ENCODE assay signal across 24 cellular contexts in the genomic region with DNA sequence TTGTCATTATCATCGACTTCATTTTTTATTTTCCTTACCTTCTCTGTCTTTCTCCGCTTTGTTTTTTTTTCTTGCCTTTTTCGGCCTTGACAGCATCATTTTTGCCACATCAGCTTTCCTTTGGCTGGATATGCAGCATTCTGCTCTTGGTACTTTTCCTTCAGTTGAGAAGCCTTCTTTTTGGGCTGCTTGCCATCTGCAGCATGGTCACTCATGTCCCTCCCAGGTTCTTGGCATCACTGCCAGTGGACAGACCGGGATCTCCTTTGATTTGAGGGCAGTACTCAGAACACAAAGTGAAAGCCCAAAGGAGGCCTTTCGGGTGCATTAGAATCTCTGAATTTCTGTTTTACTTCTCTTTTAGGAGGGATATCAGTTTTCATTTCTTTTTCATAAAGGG. TPM values are rescaled to one million over a fixed set of nuclear protein-coding genes. Genes with fewer than 3 reads are reported as not detected.
DNase-seq lines count a peak whose midpoint lies in the region; ATAC-seq lines count a peak whose summit lies in the region.
"Had no signal": no experiment of that assay in that cellular context is flagged by ENCODE, and none has a peak within 500 bp of the region (broad histone marks: within the 10 kb centered on the region; RNA-seq: fewer than 3 reads in every experiment).

No MANE protein-coding gene starts in this region.

- no peak overlapping the region for H3K27ac ChIP-seq in aorta (ENCODE audit: low read depth in 1 of 2, low read length in 2 of 2)
- H3K27ac ChIP-seq: BLaER1 treated with 17β-estradiol and CSF1 and Interleukin-3, amounts not matched to agents 10 nM and 100 nM; HL-60; neural progenitor cell; psoas muscle; upper lobe of right lung had no signal

- no peaks in the 10 kb centered on the region for H3K27me3 ChIP-seq in aorta (ENCODE audit: control insufficient read depth in 1 of 2, insufficient read depth in 2 of 2, low read length in 1 of 2)
- H3K27me3 ChIP-seq: BLaER1 treated with 17β-estradiol and CSF1 and Interleukin-3, amounts not matched to agents 10 nM and 100 nM; neural progenitor cell; upper lobe of right lung had no signal

- peak overlapping the region; percentile 22 for H3K27ac Mint-ChIP-seq in memory B cell
- H3K27ac Mint-ChIP-seq: activated CD8-positive, alpha-beta T cell treated with anti-CD3 and anti-CD28 coated beads for 36 hours; HFFc6; mesothelial cell of epicardium; stimulated activated naive CD8-positive, alpha-beta T cell treated with anti-CD3 and anti-CD28 coated beads, Interleukin-15, Interleukin-2, amounts not matched to agents 100 ng/mL and 50 ng/mL, for 24 hours had no signal

- no peak overlapping the region for H3K4me3 ChIP-seq in aorta (ENCODE audit: low read length in 2 of 2)
- H3K4me3 ChIP-seq: BLaER1 treated with 17β-estradiol and CSF1 and Interleukin-3, amounts not matched to agents 10 nM and 100 nM; neural progenitor cell; psoas muscle; upper lobe of right lung had no signal

- H3K9me3 ChIP-seq in aorta (ENCODE audit: control insufficient read depth, low read length): no peaks in the 10 kb centered on the region
- H3K9me3 ChIP-seq: BLaER1 treated with 17β-estradiol and CSF1 and Interleukin-3, amounts not matched to agents 10 nM and 100 nM; psoas muscle; upper lobe of right lung had no signal

- ATAC-seq in memory B cell (ENCODE audit: low read depth) (no peak), aorta (ENCODE audit: low FRiP score) (no peak)
- ATAC-seq: activated CD8-positive, alpha-beta T cell treated with anti-CD3 and anti-CD28 coated beads for 36 hours; left colon; Panc1; psoas muscle; upper lobe of right lung had no signal

- H3K4me1 ChIP-seq in aorta (ENCODE audit: control insufficient read depth in 1 of 2, insufficient read depth in 2 of 2, low read length in 2 of 2): peaks cover 0 to 3% of the 10 kb centered on the region in 2 donors

- no peaks in the 10 kb centered on the region for H3K36me3 ChIP-seq in aorta (ENCODE audit: control insufficient read depth in 1 of 2, insufficient read depth in 2 of 2, low read length in 1 of 2)
- H3K36me3 ChIP-seq: BLaER1 treated with 17β-estradiol and CSF1 and Interleukin-3, amounts not matched to agents 10 nM and 100 nM; neural progenitor cell; upper lobe of right lung had no signal

- DNase-seq in activated effector memory CD4-positive, alpha-beta T cell treated with anti-CD3 and anti-CD28 coated beads, Interleukin-2, amount 50 U/mL, for 16 hours: peak; percentile 21
- DNase-seq in activated effector memory CD4-positive, alpha-beta T cell treated with Interleukin-2 at 50 U/mL for 16 hours: no peak
- DNase-seq in RPMI8226: peak; percentile 78
- DNase-seq in memory B cell (ENCODE audit: low spot score in 2 of 2): no peak
- peak; percentile 73 to 74 for DNase-seq in aorta
- DNase-seq in middle frontal gyrus (ENCODE audit: extremely low spot score, low spot score): no peak
- DNase-seq in NOMO-1 (lab: John Stamatoyannopoulos, UW; ENCODE audit: unreplicated experiment in 2 of 2): no peak
- no peak for DNase-seq in cardiac septum (ENCODE audit: low spot score)
- DNase-seq: activated CD8-positive, alpha-beta T cell treated with anti-CD3 and anti-CD28 coated beads for 36 hours; activated naive CD4-positive, alpha-beta T cell; glutamatergic neuron; HFFc6; left colon; NCI-H2171; psoas muscle; small intestine; stimulated activated CD4-positive, alpha-beta T cell treated with anti-CD3 and anti-CD28 coated beads, Interleukin-4, amount 100 ng/mL, for 1 hour had no signal

- H3K27me3 Mint-ChIP-seq in memory B cell: no peaks in the 10 kb centered on the region
- H3K27me3 Mint-ChIP-seq: activated CD8-positive, alpha-beta T cell treated with anti-CD3 and anti-CD28 coated beads for 36 hours; stimulated activated naive CD8-positive, alpha-beta T cell treated with anti-CD3 and anti-CD28 coated beads, Interleukin-15, Interleukin-2, amounts not matched to agents 100 ng/mL and 50 ng/mL, for 24 hours had no signal

- H3K36me3 Mint-ChIP-seq in memory B cell: no peaks in the 10 kb centered on the region
- H3K36me3 Mint-ChIP-seq: mesothelial cell of epicardium, neural progenitor cell had no signal

- WGBS in aorta, 2 donors: 27 to 34% methylated on average over 5 of the region's 5 CpGs

- H3K4me1 Mint-ChIP-seq in memory B cell: peaks cover 7% of the 10 kb centered on the region

- no peaks in the 10 kb centered on the region for H3K9me3 Mint-ChIP-seq in memory B cell
- H3K9me3 Mint-ChIP-seq: HFFc6; mesothelial cell of epicardium; neural progenitor cell; stimulated activated naive CD8-positive, alpha-beta T cell treated with anti-CD3 and anti-CD28 coated beads, Interleukin-15, Interleukin-2, amounts not matched to agents 100 ng/mL and 50 ng/mL, for 24 hours had no signal

- no peak overlapping the region for H3K4me3 Mint-ChIP-seq in memory B cell
- H3K4me3 Mint-ChIP-seq: activated CD8-positive, alpha-beta T cell treated with anti-CD3 and anti-CD28 coated beads for 36 hours; HFFc6; mesothelial cell of epicardium; neural progenitor cell; stimulated activated naive CD8-positive, alpha-beta T cell treated with anti-CD3 and anti-CD28 coated beads, Interleukin-15, Interleukin-2, amounts not matched to agents 100 ng/mL and 50 ng/mL, for 24 hours had no signal

- intact Hi-C loops in aorta (cut with DNase I): no loop called here
- intact Hi-C loops in cardiac septum (cut with DNase I): no loop called here

RNA-seq across cellular contexts. Expression of gene PARP1, which starts 3.7 kb away (rescaled TPM):
- total RNA-seq in aorta (10 to 100 TPM; 38.4 to 50.0 TPM), cardiac septum (87.1 TPM)
- polyA plus RNA-seq in aorta: 10 to 100 TPM; 11.9 to 16.4 TPM

Comparison
In these comparisons a context has a peak if more than half of its experiments do, and no peak if none do; other contexts are left out.
1. DNase-seq: peak in activated effector memory CD4-positive, alpha-beta T cell treated with anti-CD3 and anti-CD28 coated beads, Interleukin-2, amount 50 U/mL, for 16 hours (single experiment), RPMI8226 (single experiment) and aorta (2 of 2); none in activated effector memory CD4-positive, alpha-beta T cell treated with Interleukin-2 at 50 U/mL for 16 hours (single experiment), memory B cell (0 of 2), middle frontal gyrus (single experiment), NOMO-1 (0 of 2) and cardiac septum (single experiment).